In the genomic region with DNA sequence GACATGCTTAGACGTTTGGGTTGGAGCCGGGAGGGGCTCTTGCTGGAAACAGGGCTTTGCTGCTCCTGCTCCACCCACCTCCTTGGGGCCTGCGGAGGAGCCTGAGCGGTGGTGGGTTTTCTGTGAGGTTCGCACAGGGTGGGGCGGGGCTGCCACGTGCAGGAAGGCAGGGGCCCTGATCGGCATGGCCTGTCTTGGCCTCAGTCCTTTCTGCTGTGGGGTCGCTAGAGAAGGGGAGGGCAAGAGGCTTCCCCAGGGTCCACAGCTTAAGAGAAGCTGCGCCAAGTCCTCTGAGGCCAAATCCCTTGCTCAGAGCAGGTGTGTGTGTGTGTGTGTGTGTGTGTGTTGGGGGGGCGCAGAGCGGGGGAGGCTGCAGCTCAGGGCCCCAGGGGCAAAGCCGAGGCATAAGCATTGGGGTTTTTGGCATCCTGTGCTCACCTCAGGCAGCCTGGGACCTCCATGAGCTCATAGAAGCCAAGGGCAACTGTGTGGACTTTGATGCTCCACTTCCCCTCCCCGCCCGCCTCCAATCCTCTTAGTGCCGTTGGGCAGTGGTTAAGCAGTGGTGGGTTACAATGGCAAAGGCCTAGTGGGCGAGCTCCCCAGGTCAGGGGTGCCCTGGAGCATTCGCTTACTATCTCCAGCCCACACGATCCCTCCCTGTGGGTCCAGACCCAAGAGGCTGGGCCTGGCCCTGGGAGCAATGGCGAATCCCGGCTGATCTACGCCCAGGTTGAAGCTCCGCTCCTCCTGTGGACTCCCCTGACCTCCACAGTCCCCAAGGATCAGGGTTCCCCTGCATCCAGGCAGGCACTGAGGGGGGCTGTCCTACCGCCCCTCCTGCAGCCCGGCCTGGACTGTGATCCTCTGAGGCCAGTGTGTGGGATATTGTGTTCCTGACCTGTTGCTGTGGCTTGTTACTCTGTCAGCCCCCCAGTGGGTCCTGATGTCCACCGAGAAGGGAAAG, we compare ENCODE assay signal across 1 cellular context.
TF ChIP-seq lines count a peak whose summit lies in the region.

No MANE protein-coding gene starts in this region.

TF ChIP-seq in HepG2, 621 proteins besides CTCF, POLR2A, EP300 and RAD21:
- no peak for TF ChIP-seq NR1H2 (CRISPR knock-in tag; IDR thresholded peaks at IDR 0.05; ENCODE audit: borderline replicate concordance, low read depth)
- no peak for TF ChIP-seq HDAC1 (CRISPR knock-in tag; IDR thresholded peaks at IDR 0.05)
- no peak for TF ChIP-seq ZNF703 (CRISPR knock-in tag; IDR thresholded peaks at IDR 0.05; ENCODE audit: borderline replicate concordance)
- no peak for TF ChIP-seq ZFP36L2 (CRISPR knock-in tag; IDR thresholded peaks at IDR 0.05)
- TF ChIP-seq, protein P1, sequence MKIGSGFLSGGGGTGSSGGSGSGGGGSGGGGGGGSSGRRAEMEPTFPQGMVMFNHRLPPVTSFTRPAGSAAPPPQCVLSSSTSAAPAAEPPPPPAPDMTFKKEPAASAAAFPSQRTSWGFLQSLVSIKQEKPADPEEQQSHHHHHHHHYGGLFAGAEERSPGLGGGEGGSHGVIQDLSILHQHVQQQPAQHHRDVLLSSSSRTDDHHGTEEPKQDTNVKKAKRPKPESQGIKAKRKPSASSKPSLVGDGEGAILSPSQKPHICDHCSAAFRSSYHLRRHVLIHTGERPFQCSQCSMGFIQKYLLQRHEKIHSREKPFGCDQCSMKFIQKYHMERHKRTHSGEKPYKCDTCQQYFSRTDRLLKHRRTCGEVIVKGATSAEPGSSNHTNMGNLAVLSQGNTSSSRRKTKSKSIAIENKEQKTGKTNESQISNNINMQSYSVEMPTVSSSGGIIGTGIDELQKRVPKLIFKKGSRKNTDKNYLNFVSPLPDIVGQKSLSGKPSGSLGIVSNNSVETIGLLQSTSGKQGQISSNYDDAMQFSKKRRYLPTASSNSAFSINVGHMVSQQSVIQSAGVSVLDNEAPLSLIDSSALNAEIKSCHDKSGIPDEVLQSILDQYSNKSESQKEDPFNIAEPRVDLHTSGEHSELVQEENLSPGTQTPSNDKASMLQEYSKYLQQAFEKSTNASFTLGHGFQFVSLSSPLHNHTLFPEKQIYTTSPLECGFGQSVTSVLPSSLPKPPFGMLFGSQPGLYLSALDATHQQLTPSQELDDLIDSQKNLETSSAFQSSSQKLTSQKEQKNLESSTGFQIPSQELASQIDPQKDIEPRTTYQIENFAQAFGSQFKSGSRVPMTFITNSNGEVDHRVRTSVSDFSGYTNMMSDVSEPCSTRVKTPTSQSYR (CRISPR knock-in tag; IDR thresholded peaks at IDR 0.05; ENCODE audit: borderline replicate concordance) = no peak
- TF ChIP-seq ZBTB7A (CRISPR knock-in tag; IDR thresholded peaks at IDR 0.05) = no peak
- TF ChIP-seq PITX1 (CRISPR knock-in tag; IDR thresholded peaks at IDR 0.05) = no peak
- no peak for TF ChIP-seq JUN (CRISPR knock-in tag; IDR thresholded peaks at IDR 0.05)
- TF ChIP-seq STAG1 (CRISPR knock-in tag; IDR thresholded peaks at IDR 0.05) = no peak
- TF ChIP-seq, protein P2, sequence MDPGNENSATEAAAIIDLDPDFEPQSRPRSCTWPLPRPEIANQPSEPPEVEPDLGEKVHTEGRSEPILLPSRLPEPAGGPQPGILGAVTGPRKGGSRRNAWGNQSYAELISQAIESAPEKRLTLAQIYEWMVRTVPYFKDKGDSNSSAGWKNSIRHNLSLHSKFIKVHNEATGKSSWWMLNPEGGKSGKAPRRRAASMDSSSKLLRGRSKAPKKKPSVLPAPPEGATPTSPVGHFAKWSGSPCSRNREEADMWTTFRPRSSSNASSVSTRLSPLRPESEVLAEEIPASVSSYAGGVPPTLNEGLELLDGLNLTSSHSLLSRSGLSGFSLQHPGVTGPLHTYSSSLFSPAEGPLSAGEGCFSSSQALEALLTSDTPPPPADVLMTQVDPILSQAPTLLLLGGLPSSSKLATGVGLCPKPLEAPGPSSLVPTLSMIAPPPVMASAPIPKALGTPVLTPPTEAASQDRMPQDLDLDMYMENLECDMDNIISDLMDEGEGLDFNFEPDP (CRISPR knock-in tag; conservative IDR thresholded peaks at IDR 0.05) = no peak
- no peak for TF ChIP-seq NR2C2 (CRISPR knock-in tag; IDR thresholded peaks at IDR 0.05; ENCODE audit: borderline replicate concordance)
- TF ChIP-seq CEBPB (IDR thresholded peaks at IDR 0.05; ENCODE audit: borderline replicate concordance, low read depth, low read length) = no peak
- TF ChIP-seq, protein P3, sequence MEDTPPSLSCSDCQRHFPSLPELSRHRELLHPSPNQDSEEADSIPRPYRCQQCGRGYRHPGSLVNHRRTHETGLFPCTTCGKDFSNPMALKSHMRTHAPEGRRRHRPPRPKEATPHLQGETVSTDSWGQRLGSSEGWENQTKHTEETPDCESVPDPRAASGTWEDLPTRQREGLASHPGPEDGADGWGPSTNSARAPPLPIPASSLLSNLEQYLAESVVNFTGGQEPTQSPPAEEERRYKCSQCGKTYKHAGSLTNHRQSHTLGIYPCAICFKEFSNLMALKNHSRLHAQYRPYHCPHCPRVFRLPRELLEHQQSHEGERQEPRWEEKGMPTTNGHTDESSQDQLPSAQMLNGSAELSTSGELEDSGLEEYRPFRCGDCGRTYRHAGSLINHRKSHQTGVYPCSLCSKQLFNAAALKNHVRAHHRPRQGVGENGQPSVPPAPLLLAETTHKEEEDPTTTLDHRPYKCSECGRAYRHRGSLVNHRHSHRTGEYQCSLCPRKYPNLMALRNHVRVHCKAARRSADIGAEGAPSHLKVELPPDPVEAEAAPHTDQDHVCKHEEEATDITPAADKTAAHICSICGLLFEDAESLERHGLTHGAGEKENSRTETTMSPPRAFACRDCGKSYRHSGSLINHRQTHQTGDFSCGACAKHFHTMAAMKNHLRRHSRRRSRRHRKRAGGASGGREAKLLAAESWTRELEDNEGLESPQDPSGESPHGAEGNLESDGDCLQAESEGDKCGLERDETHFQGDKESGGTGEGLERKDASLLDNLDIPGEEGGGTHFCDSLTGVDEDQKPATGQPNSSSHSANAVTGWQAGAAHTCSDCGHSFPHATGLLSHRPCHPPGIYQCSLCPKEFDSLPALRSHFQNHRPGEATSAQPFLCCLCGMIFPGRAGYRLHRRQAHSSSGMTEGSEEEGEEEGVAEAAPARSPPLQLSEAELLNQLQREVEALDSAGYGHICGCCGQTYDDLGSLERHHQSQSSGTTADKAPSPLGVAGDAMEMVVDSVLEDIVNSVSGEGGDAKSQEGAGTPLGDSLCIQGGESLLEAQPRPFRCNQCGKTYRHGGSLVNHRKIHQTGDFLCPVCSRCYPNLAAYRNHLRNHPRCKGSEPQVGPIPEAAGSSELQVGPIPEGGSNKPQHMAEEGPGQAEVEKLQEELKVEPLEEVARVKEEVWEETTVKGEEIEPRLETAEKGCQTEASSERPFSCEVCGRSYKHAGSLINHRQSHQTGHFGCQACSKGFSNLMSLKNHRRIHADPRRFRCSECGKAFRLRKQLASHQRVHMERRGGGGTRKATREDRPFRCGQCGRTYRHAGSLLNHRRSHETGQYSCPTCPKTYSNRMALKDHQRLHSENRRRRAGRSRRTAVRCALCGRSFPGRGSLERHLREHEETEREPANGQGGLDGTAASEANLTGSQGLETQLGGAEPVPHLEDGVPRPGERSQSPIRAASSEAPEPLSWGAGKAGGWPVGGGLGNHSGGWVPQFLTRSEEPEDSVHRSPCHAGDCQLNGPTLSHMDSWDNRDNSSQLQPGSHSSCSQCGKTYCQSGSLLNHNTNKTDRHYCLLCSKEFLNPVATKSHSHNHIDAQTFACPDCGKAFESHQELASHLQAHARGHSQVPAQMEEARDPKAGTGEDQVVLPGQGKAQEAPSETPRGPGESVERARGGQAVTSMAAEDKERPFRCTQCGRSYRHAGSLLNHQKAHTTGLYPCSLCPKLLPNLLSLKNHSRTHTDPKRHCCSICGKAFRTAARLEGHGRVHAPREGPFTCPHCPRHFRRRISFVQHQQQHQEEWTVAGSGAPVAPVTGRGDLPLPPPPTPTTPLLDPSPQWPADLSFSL (CRISPR knock-in tag; IDR thresholded peaks at IDR 0.05) = no peak
- no peak for TF ChIP-seq ZKSCAN8 (CRISPR knock-in tag; IDR thresholded peaks at IDR 0.05; ENCODE audit: borderline replicate concordance)
- TF ChIP-seq ISL2 (CRISPR knock-in tag; IDR thresholded peaks at IDR 0.05) = no peak
- TF ChIP-seq ELF1 (CRISPR knock-in tag; IDR thresholded peaks at IDR 0.05) = no peak
- TF ChIP-seq ZBTB44 (CRISPR knock-in tag; IDR thresholded peaks at IDR 0.05) = no peak
- no peak for TF ChIP-seq ZBTB40 (IDR thresholded peaks at IDR 0.05)
- TF ChIP-seq ZBTB40 (CRISPR knock-in tag; IDR thresholded peaks at IDR 0.05) = no peak
